22 cellular contexts compared by ENCODE assay signal in the genomic region with DNA sequence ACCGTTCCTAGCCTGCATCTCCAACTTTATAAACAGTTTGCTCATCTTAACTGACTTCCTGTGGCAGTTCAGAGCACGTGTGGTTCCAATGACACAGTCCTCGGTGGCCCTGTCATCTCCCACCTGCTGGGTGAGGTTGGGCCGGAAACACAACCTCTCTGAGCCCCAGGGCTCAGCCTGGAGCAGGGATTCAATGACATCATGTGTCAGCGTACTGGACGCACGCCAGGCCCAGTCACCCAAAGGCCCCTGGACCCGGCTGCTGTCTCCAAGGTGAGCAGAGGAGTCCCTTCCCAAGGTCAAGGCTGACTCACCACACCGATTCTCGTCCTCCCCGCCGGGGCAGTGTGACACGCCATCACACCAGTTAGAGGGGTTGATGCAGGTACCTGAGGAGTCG. TPM values are rescaled to one million over a fixed set of nuclear protein-coding genes. Genes with fewer than 3 reads are reported as not detected.
"Had no signal": no experiment of that assay in that cellular context is flagged by ENCODE, and none has a peak within 500 bp of the region (broad histone marks: within the 10 kb centered on the region; RNA-seq: fewer than 3 reads in every experiment).

No MANE protein-coding gene starts in this region.

- H3K4me3 Mint-ChIP-seq: activated CD4-positive, alpha-beta T cell treated with anti-CD3 and anti-CD28 coated beads, Interleukin-2, amount 10 ng/mL, durations not matched to agents 24 days and 14 days; nephron had no signal

- H3K4me3 ChIP-seq: gastroesophageal sphincter, heart right ventricle, lower lobe of right lung, right atrium auricular region, thoracic aorta, upper lobe of right lung had no signal

- H3K4me1 Mint-ChIP-seq: activated CD4-positive, alpha-beta T cell treated with anti-CD3 and anti-CD28 coated beads, Interleukin-2, amount 10 ng/mL, durations not matched to agents 24 days and 14 days; nephron had no signal

- H3K9me3 ChIP-seq: gastroesophageal sphincter, heart right ventricle, lower lobe of right lung, right atrium auricular region, thoracic aorta, upper lobe of right lung had no signal

- DNase-seq: activated CD4-positive, alpha-beta T cell treated with anti-CD3 and anti-CD28 coated beads, Interleukin-2, amount 10 ng/mL, durations not matched to agents 24 days and 14 days; activated CD4-positive, CD25-positive, alpha-beta regulatory T cell; activated CD8-positive, alpha-beta memory T cell treated with anti-CD3 and anti-CD28 coated beads for 24 hours; activated CD8-positive, alpha-beta memory T cell treated with anti-CD3 and anti-CD28 coated beads, Interleukin-2, amount 50 U/mL, for 48 hours; activated effector memory CD4-positive, alpha-beta T cell treated with anti-CD3 and anti-CD28 coated beads, Interleukin-2, amount 50 U/mL, for 16 hours; activated naive CD4-positive, alpha-beta T cell treated with anti-CD3 and anti-CD28 coated beads, Interleukin-2, amount 50 U/mL, for 16 hours; activated T-cell treated with anti-CD3 and anti-CD28 coated beads, Interleukin-2, amount 50 U/mL, for 48 hours; cerebellar nuclear complex; cortex of kidney; heart right ventricle; kidney glomerular epithelial cell; lower lobe of right lung; nucleus accumbens; posterior cingulate gyrus; stimulated activated CD4-positive, alpha-beta T cell treated with anti-CD3 and anti-CD28 coated beads, Interleukin-4, amount 100 ng/mL, for 1 hour; T-helper 1 cell; T-helper 9 cell; upper lobe of right lung had no signal

- H3K27me3 ChIP-seq: right atrium auricular region had no signal

- ATAC-seq: gastroesophageal sphincter, heart right ventricle, lower lobe of right lung, upper lobe of right lung had no signal

- H3K9me3 Mint-ChIP-seq: activated CD4-positive, alpha-beta T cell treated with anti-CD3 and anti-CD28 coated beads, Interleukin-2, amount 10 ng/mL, durations not matched to agents 24 days and 14 days; nephron had no signal

- H3K36me3 ChIP-seq: gastroesophageal sphincter, heart right ventricle, right atrium auricular region, thoracic aorta, upper lobe of right lung had no signal

- H3K4me1 ChIP-seq: gastroesophageal sphincter, right atrium auricular region had no signal

- H3K27ac ChIP-seq: gastroesophageal sphincter, heart right ventricle, lower lobe of right lung, right atrium auricular region, thoracic aorta, upper lobe of right lung had no signal

- H3K27ac Mint-ChIP-seq: nephron had no signal

RNA-seq across cellular contexts. Expression of a gene that starts 19.9 kb away (rescaled TPM):
- total RNA-seq: activated CD4-positive, alpha-beta T cell treated with anti-CD3 and anti-CD28 coated beads, Interleukin-2, amount 10 ng/mL, durations not matched to agents 24 days and 14 days; heart right ventricle; right atrium auricular region had no signal
